ENCODE assay signal across 8 cellular contexts in genomic region chr21:32393677-32394001, GRCh38. TPM values are rescaled to one million over a fixed set of nuclear protein-coding genes. Genes with fewer than 3 reads are reported as not detected.
A peak's percentile ranks its signal among the peaks of the same experiment; 100 is the strongest.
DNase-seq lines count a peak whose midpoint lies in the region; ATAC-seq and TF ChIP-seq lines count a peak whose summit lies in the region.

No MANE protein-coding gene starts in this region.

- H3K27me3 ChIP-seq in HUES64 (ENCODE audit: insufficient read depth, low read length) (peaks cover 5% of the 10 kb centered on the region; the same call in 1 of the 2 replicates), mucosa of rectum (ENCODE audit: control insufficient read depth in 2 of 2, insufficient read depth in 2 of 2, low read length in 2 of 2) (no peaks in the 10 kb centered on the region), smooth muscle cell (ENCODE audit: low read depth) (peaks cover 8% of the 10 kb centered on the region)

- DNase-seq in AG09309 (ENCODE audit: low read depth), result no peak
- DNase-seq in astrocyte of the spinal cord (ENCODE audit: low read depth, low spot score), result peak; percentile 7
- DNase-seq in smooth muscle cell (lab: John Stamatoyannopoulos, UW; ENCODE audit: unreplicated experiment), result no peak

- H3K4me3 ChIP-seq in AG09309 (ENCODE audit: control insufficient read depth, low read depth, low read length) (peak overlapping the region; percentile 66), HUES64 (ENCODE audit: low read length) (peak overlapping the region; percentile 83), astrocyte of the spinal cord (ENCODE audit: low read depth, low read length) (peak overlapping the region; percentile 86), mucosa of rectum (ENCODE audit: low read length in 2 of 2) (peak overlapping the region; percentile 91), smooth muscle cell (no peak overlapping the region)

- 85% methylated on average over 9 of the region's 9 CpGs for WGBS in HUES64
- 96% methylated on average over 9 of the region's 9 CpGs for WGBS in smooth muscle cell (ENCODE audit: low lambda C conversion rate)

- H3K27ac ChIP-seq in HUES64 (ENCODE audit: low read depth, low read length), result peak overlapping the region; percentile 48; the same call in 1 of the 2 replicates
- H3K27ac ChIP-seq in mucosa of rectum (ENCODE audit: low read depth in 2 of 2, low read length in 2 of 2), result peak overlapping the region; percentile 94
- H3K27ac ChIP-seq in smooth muscle cell (ENCODE audit: low read depth), result no peak overlapping the region

- H3K4me2 ChIP-seq in smooth muscle cell, result no peak overlapping the region

- no peak overlapping the region for H2AFZ ChIP-seq in smooth muscle cell (ENCODE audit: low read depth)

- no peak overlapping the region for H3K9ac ChIP-seq in HUES64 (ENCODE audit: low read depth, low read length)
- H3K9ac ChIP-seq in mucosa of rectum (ENCODE audit: low read depth in 1 of 2, low read length in 2 of 2), result peak overlapping the region; percentile 72 to 76
- H3K9ac ChIP-seq in smooth muscle cell (ENCODE audit: low read depth), result no peak overlapping the region

- in situ Hi-C loops in astrocyte of the spinal cord (cut with HindIII; ENCODE audit: low sequenced_read_pairs), result no loop called here

- H3F3A ChIP-seq in smooth muscle cell (ENCODE audit: low read depth), result no peaks in the 10 kb centered on the region

- peaks cover 3% of the 10 kb centered on the region for H3K36me3 ChIP-seq in HUES64 (ENCODE audit: insufficient read depth, low read length)
- peaks cover 4 to 5% of the 10 kb centered on the region in 2 donors for H3K36me3 ChIP-seq in mucosa of rectum (ENCODE audit: control insufficient read depth in 2 of 2, insufficient read depth in 2 of 2, low read length in 2 of 2)
- H3K36me3 ChIP-seq in smooth muscle cell (ENCODE audit: low read depth), result no peaks in the 10 kb centered on the region

- peaks cover 13% of the 10 kb centered on the region for H4K20me1 ChIP-seq in smooth muscle cell (ENCODE audit: low read depth)

- TF ChIP-seq CTCF in AG09309 (IDR thresholded peaks at IDR 0.05; ENCODE audit: control insufficient read depth, insufficient read depth, low read depth, low read length, missing control alignments) (no peak), astrocyte of the spinal cord (IDR thresholded peaks at IDR 0.05; ENCODE audit: low read depth, low read length) (no peak), smooth muscle cell (IDR thresholded peaks at IDR 0.05; ENCODE audit: borderline replicate concordance, insufficient read depth, poor library complexity, severe bottlenecking) (no peak)

- H3K9me3 ChIP-seq in HUES64 (ENCODE audit: insufficient read depth, low read depth, low read length), result 0 out of 2 replicates have a peak, but pooled peaks cover 4% of the 10 kb centered on the region
- H3K9me3 ChIP-seq in mucosa of rectum (ENCODE audit: control insufficient read depth in 2 of 2, low read length in 2 of 2), result no peaks in the 10 kb centered on the region
- H3K9me3 ChIP-seq in smooth muscle cell (replicated peaks; ENCODE audit: low read depth), result no peaks in the 10 kb centered on the region

- H3K4me1 ChIP-seq in HUES64 (ENCODE audit: insufficient read depth, low read length) (0 out of 2 replicates have a peak, but pooled peaks cover 3% of the 10 kb centered on the region), mucosa of rectum (ENCODE audit: control insufficient read depth in 2 of 2, insufficient read depth in 2 of 2, low read length in 2 of 2) (peaks cover 14 to 15% of the 10 kb centered on the region in 2 donors), smooth muscle cell (ENCODE audit: low read depth) (peaks cover 10% of the 10 kb centered on the region)

- peaks cover 34% of the 10 kb centered on the region for H3K79me2 ChIP-seq in smooth muscle cell (ENCODE audit: low read depth)

- ATAC-seq in GM21423 (IDR thresholded peaks at IDR 0.05; ENCODE audit: unreplicated experiment) (no peak), HG03139 (IDR thresholded peaks at IDR 0.05; ENCODE audit: unreplicated experiment) (no peak), HG02852 (IDR thresholded peaks at IDR 0.05; ENCODE audit: unreplicated experiment) (no peak)

RNA-seq across cellular contexts. Expression of gene URB1, which starts 0.8 kb away (rescaled TPM):
- polyA plus RNA-seq in HUES64 (2013, experiment 1 of 2), result 12.6 TPM
- 11.9 TPM for polyA plus RNA-seq in HUES64 (2013, experiment 2 of 2)
- 5.8 and 6.2 TPM in 2 replicates for total RNA-seq in smooth muscle cell
- polyA plus RNA-seq in smooth muscle cell, result 2.8 and 3.0 TPM in 2 replicates

RNA-seq across cellular contexts. Expression of gene EVA1C, which starts 18.9 kb away (rescaled TPM):
- 2.8 TPM for polyA plus RNA-seq in HUES64 (2013, experiment 1 of 2)
- 3.1 TPM for polyA plus RNA-seq in HUES64 (2013, experiment 2 of 2)
- total RNA-seq in smooth muscle cell, result 3.7 and 4.1 TPM in 2 replicates
- polyA plus RNA-seq in smooth muscle cell, result 1.7 and 1.9 TPM in 2 replicates

Comparison
In these comparisons a context has a peak if more than half of its experiments do, and no peak if none do; other contexts are left out.
1. H3K9ac ChIP-seq: peak in mucosa of rectum (2 of 2); none in HUES64 (single experiment) and smooth muscle cell (single experiment).